In genomic region chr17:80105762-80106161, GRCh38 we compare ENCODE assay signal across 12 cellular contexts. TPM values are rescaled to one million over a fixed set of nuclear protein-coding genes. Genes with fewer than 3 reads are reported as not detected.
A peak's percentile ranks its signal among the peaks of the same experiment; 100 is the strongest.
DNase-seq lines count a peak whose midpoint lies in the region; FAIRE-seq lines count a peak whose summit lies in the region.
"Had no signal": no experiment of that assay in that cellular context is flagged by ENCODE, and none has a peak within 500 bp of the region (broad histone marks: within the 10 kb centered on the region; RNA-seq: fewer than 3 reads in every experiment).

No MANE protein-coding gene starts in this region.

- no peak for FAIRE-seq in GM19239 (lab: Jason Lieb, UNC)
- FAIRE-seq: endometrium had no signal

- H3K27ac Mint-ChIP-seq in IgD-negative memory B cell, result peak overlapping the region in 2 of 3 donors; percentile 14 to 53
- H3K27ac Mint-ChIP-seq: naive B cell had no signal

- DNase-seq in Ammon's horn (ENCODE audit: low spot score) (peak; percentile 58), brain pericyte (ENCODE audit: low read depth, low spot score) (peak; percentile 82), mesenteric fat pad (ENCODE audit: low spot score) (peak; percentile 79), GF-D8 (lab: John Stamatoyannopoulos, UW) (no peak), GM19239 (ENCODE audit: insufficient read length, low spot score) (no peak)
- no peak for DNase-seq in activated CD4-positive, alpha-beta T cell treated with anti-CD3 and anti-CD28 coated beads, Interleukin-2, amount 50 U/mL, for 4 hours
- DNase-seq in activated T-cell treated with anti-CD3 and anti-CD28 coated beads, Interleukin-2, amount 50 U/mL, for 1 hour, result no peak
- DNase-seq: Caco-2; naive B cell; stimulated activated CD4-positive, alpha-beta T cell treated with anti-CD3 and anti-CD28 coated beads, Interleukin-15, amount 100 ng/mL, for 24 hours had no signal

- peaks cover 5% of the 10 kb centered on the region for H3K36me3 Mint-ChIP-seq in IgD-negative memory B cell
- H3K36me3 Mint-ChIP-seq: naive B cell had no signal

- no peaks in the 10 kb centered on the region for H3K27me3 Mint-ChIP-seq in IgD-negative memory B cell
- H3K27me3 Mint-ChIP-seq: naive B cell had no signal

- no peaks in the 10 kb centered on the region for H3K9me3 Mint-ChIP-seq in IgD-negative memory B cell
- H3K9me3 Mint-ChIP-seq: naive B cell had no signal

- peaks cover 7 to 12% (median 11%) of the 10 kb centered on the region in 3 donors for H3K4me1 Mint-ChIP-seq in IgD-negative memory B cell

- peak overlapping the region in 1 of 4 donors; percentile 58 for H3K4me3 Mint-ChIP-seq in IgD-negative memory B cell

RNA-seq across cellular contexts. Expression of gene GAA, which starts 4.4 kb away (rescaled TPM):
- polyA plus RNA-seq in IgD-negative memory B cell, result 11.3 TPM
- total RNA-seq in mesenteric fat pad, result 61.4 TPM

RNA-seq across cellular contexts. Expression of gene EIF4A3, which starts 41.2 kb away (rescaled TPM):
- 71.0 TPM for polyA plus RNA-seq in IgD-negative memory B cell
- 92.0 TPM for total RNA-seq in mesenteric fat pad

Comparison
In these comparisons a context has a peak if more than half of its experiments do, and no peak if none do; other contexts are left out.
1. DNase-seq: peak in Ammon's horn (single experiment), brain pericyte (single experiment) and mesenteric fat pad (single experiment); none in GF-D8 (single experiment), GM19239 (single experiment), activated CD4-positive, alpha-beta T cell treated with anti-CD3 and anti-CD28 coated beads, Interleukin-2, amount 50 U/mL, for 4 hours (0 of 2) and activated T-cell treated with anti-CD3 and anti-CD28 coated beads, Interleukin-2, amount 50 U/mL, for 1 hour (single experiment).